ENCODE assay signal across 8 cellular contexts in genomic region chr17:1487939-1488825, GRCh38. TPM values are rescaled to one million over a fixed set of nuclear protein-coding genes. Genes with fewer than 3 reads are reported as not detected.
DNase-seq lines count a peak whose midpoint lies in the region; FAIRE-seq and TF ChIP-seq lines count a peak whose summit lies in the region.

No MANE protein-coding gene starts in this region.

- peaks cover 11% of the 10 kb centered on the region for H3K36me3 Mint-ChIP-seq in activated CD4-positive, alpha-beta T cell treated with anti-CD3 and anti-CD28 coated beads, Interleukin-2, amount 10 ng/mL, durations not matched to agents 24 days and 14 days (ENCODE audit: low read depth)

- POLR2A ChIA-PET in A673 (lab: Charles Lee; ENCODE audit: low non-redundant PET) = no interaction called here

- no peaks in the 10 kb centered on the region for H3K27me3 Mint-ChIP-seq in activated CD4-positive, alpha-beta T cell treated with anti-CD3 and anti-CD28 coated beads, Interleukin-2, amount 10 ng/mL, durations not matched to agents 24 days and 14 days

- no peaks in the 10 kb centered on the region for H3K9me3 Mint-ChIP-seq in activated CD4-positive, alpha-beta T cell treated with anti-CD3 and anti-CD28 coated beads, Interleukin-2, amount 10 ng/mL, durations not matched to agents 24 days and 14 days

- H3K27ac Mint-ChIP-seq in activated CD4-positive, alpha-beta T cell treated with anti-CD3 and anti-CD28 coated beads, Interleukin-2, amount 10 ng/mL, durations not matched to agents 24 days and 14 days = peak overlapping the region; percentile 86

- H3K4me3 ChIP-seq in A673 (ENCODE audit: low read depth, low read length, poor library complexity, severe bottlenecking) = peak overlapping the region; percentile 79

- peak; percentile 90 for FAIRE-seq in GM19239 (lab: Jason Lieb, UNC)

- peaks cover 29% of the 10 kb centered on the region for H3K4me1 Mint-ChIP-seq in activated CD4-positive, alpha-beta T cell treated with anti-CD3 and anti-CD28 coated beads, Interleukin-2, amount 10 ng/mL, durations not matched to agents 24 days and 14 days

- DNase-seq in A673 (ENCODE audit: low spot score) = peak; percentile 86
- DNase-seq in GM19239 (ENCODE audit: insufficient read length, low spot score) = peak; percentile 70
- DNase-seq in NCI-H146 treated with DMSO at 0.1 percent for 48 hours (lab: John Stamatoyannopoulos, UW; ENCODE audit: unreplicated experiment) = peak; percentile 37
- DNase-seq in activated CD4-positive, alpha-beta T cell treated with anti-CD3 and anti-CD28 coated beads, Interleukin-2, amount 10 ng/mL, durations not matched to agents 24 days and 14 days = peak; percentile 93
- peak; percentile 29 for DNase-seq in cortex of kidney (lab: John Stamatoyannopoulos, UW)
- DNase-seq in stimulated activated CD4-positive, alpha-beta T cell treated with anti-CD3 and anti-CD28 coated beads, Interleukin-15, amount 100 ng/mL, for 24 hours = peak; percentile 76
- DNase-seq in NCI-H128 (lab: John Stamatoyannopoulos, UW; ENCODE audit: unreplicated experiment) = no peak

- peaks cover 3% of the 10 kb centered on the region for H3K36me3 ChIP-seq in A673 (ENCODE audit: insufficient read depth, low read length, poor library complexity, severe bottlenecking)

- CTCF ChIA-PET in A673 (lab: Charles Lee) = interaction anchor here (0.6 kb wide), 1 partner anchor 122 kb away, joined by 3 read pairs; no protein-coding TSS in a partner anchor

- H3K4me1 ChIP-seq in A673 (ENCODE audit: insufficient read depth, low read length, poor library complexity, severe bottlenecking) = peaks cover 16% of the 10 kb centered on the region

- H3K4me3 Mint-ChIP-seq in activated CD4-positive, alpha-beta T cell treated with anti-CD3 and anti-CD28 coated beads, Interleukin-2, amount 10 ng/mL, durations not matched to agents 24 days and 14 days = peak overlapping the region; percentile 83

- H3K27ac ChIP-seq in A673 (ENCODE audit: low read depth, low read length, poor library complexity, severe bottlenecking) (peak overlapping the region; percentile 84), layer of hippocampus (ENCODE audit: low read depth, low read length) (peak overlapping the region; percentile 82)

- no TSS peak for BruUV-seq in A673 (replicated peaks; lab: Mats Ljungman, UMichigan)

- H3K9me3 ChIP-seq in A673 (ENCODE audit: low read depth, low read length, poor library complexity, severe bottlenecking) = no peaks in the 10 kb centered on the region

- intact Hi-C loops in A673 (cut with micrococcal nuclease; ENCODE audit: unreplicated experiment) = no loop called here
- intact Hi-C loops in activated CD4-positive, alpha-beta T cell treated with anti-CD3 and anti-CD28 coated beads, Interleukin-2, amount 10 ng/mL, durations not matched to agents 24 days and 14 days (cut with micrococcal nuclease) = no loop called here

- no peak for TF ChIP-seq CTCF in A673 (conservative IDR thresholded peaks at IDR 0.05; ENCODE audit: low read depth, low read length)

- H3K27me3 ChIP-seq in A673 (replicated peaks; ENCODE audit: insufficient read depth, low read depth, low read length, poor library complexity) (no peaks in the 10 kb centered on the region), layer of hippocampus (ENCODE audit: control insufficient read depth, insufficient read depth, low read length) (no peaks in the 10 kb centered on the region)

RNA-seq across cellular contexts. Expression of gene MYO1C, which starts 4.3 kb away (rescaled TPM):
- 101 and 103 TPM in 2 replicates for total RNA-seq in A673 (2021)
- total RNA-seq in activated CD4-positive, alpha-beta T cell treated with anti-CD3 and anti-CD28 coated beads, Interleukin-2, amount 10 ng/mL, durations not matched to agents 24 days and 14 days = 37.4 and 43.4 TPM in 2 replicates

RNA-seq across cellular contexts. Expression of gene INPP5K, which starts 28.2 kb away (rescaled TPM):
- total RNA-seq in A673 (2021) = 26.2 and 27.5 TPM in 2 replicates
- 19.1 and 21.0 TPM in 2 replicates for total RNA-seq in activated CD4-positive, alpha-beta T cell treated with anti-CD3 and anti-CD28 coated beads, Interleukin-2, amount 10 ng/mL, durations not matched to agents 24 days and 14 days

RNA-seq across cellular contexts. Expression of gene CRK, which starts 32.1 kb away (rescaled TPM):
- 85.9 and 86.5 TPM in 2 replicates for total RNA-seq in A673 (2021)
- total RNA-seq in activated CD4-positive, alpha-beta T cell treated with anti-CD3 and anti-CD28 coated beads, Interleukin-2, amount 10 ng/mL, durations not matched to agents 24 days and 14 days = 22.5 and 24.3 TPM in 2 replicates
